8 cellular contexts compared by ENCODE assay signal in genomic region chr6:165884813-165885765, GRCh38.
DNase-seq lines count a peak whose midpoint lies in the region; ATAC-seq lines count a peak whose summit lies in the region.

No MANE protein-coding gene starts in this region.

- intact Hi-C loops in Right ventricle myocardium inferior (cut with DNase I) (loop anchor here (2.0 to 5.0 kb wide), 3 partner anchors 102 to 214 kb away; no protein-coding TSS in a partner anchor), cardiac septum (cut with DNase I) (no loop called here)

- DNase-seq in Right ventricle myocardium inferior (ENCODE audit: missing footprints), result peak; percentile 91
- no peak for DNase-seq in cardiac septum (ENCODE audit: low spot score)
- DNase-seq in NCI-H2107 treated with DMSO at 0.1 percent for 48 hours (lab: John Stamatoyannopoulos, UW; ENCODE audit: unreplicated experiment), result peak; percentile 25
- peak; percentile 44 for DNase-seq in activated CD4-positive, alpha-beta T cell treated with anti-CD3 and anti-CD28 coated beads for 1 hour
- peak; percentile 24 for DNase-seq in central memory CD4-positive, alpha-beta T cell
- peak; percentile 94 for DNase-seq in left kidney (ENCODE audit: low read depth, low spot score)
- peak; percentile 54 to 70 for DNase-seq in stimulated activated CD4-positive, alpha-beta T cell treated with anti-CD3 and anti-CD28 coated beads, Interleukin-4, amount 100 ng/mL, for 4 hours

- ATAC-seq in Right ventricle myocardium inferior, result peak; percentile 78
- ATAC-seq in HG02870 (IDR thresholded peaks at IDR 0.05; ENCODE audit: unreplicated experiment), result peak; percentile 94
